17 cellular contexts compared by ENCODE assay signal in genomic region chr3:64913515-64913914, GRCh38.
DNase-seq lines count a peak whose midpoint lies in the region; ATAC-seq and TF ChIP-seq lines count a peak whose summit lies in the region.
"Had no signal": no experiment of that assay in that cellular context is flagged by ENCODE, and none has a peak within 500 bp of the region (broad histone marks: within the 10 kb centered on the region; RNA-seq: fewer than 3 reads in every experiment).

No MANE protein-coding gene starts in this region.

- H2BK120ac ChIP-seq in mesendoderm (ENCODE audit: low read depth, low read length) (no peak overlapping the region), trophoblast cell (ENCODE audit: insufficient read depth, low read length, poor library complexity) (peak overlapping the region; percentile 58)

- peaks cover 0 to 18% (median 10%) of the 10 kb centered on the region in 10 experiments; a peak in 12 of 20 replicates for H3K4me1 ChIP-seq in BLaER1 treated with 17β-estradiol and CSF1 and Interleukin-3, amounts not matched to agents 10 nM and 100 nM
- peaks cover 23% of the 10 kb centered on the region for H3K4me1 ChIP-seq in SJCRH30
- peaks cover 25% of the 10 kb centered on the region for H3K4me1 ChIP-seq in mesendoderm (ENCODE audit: control insufficient read depth, low read depth, low read length)
- H3K4me1 ChIP-seq in trophoblast cell (ENCODE audit: control insufficient read depth in 1 of 2, insufficient read depth in 2 of 2, low read length in 2 of 2): peaks cover 15 to 21% of the 10 kb centered on the region in 2 experiments
- H3K4me1 ChIP-seq in A673 (ENCODE audit: insufficient read depth, low read length, poor library complexity, severe bottlenecking): peaks cover 21% of the 10 kb centered on the region

- H3K79me2 ChIP-seq in mesendoderm (ENCODE audit: control insufficient read depth, insufficient read depth, low read length) (no peaks in the 10 kb centered on the region), trophoblast cell (ENCODE audit: control insufficient read depth, insufficient read depth, low read length, poor library complexity) (no peaks in the 10 kb centered on the region)

- POLR2A ChIA-PET in A673 (lab: Charles Lee; ENCODE audit: low non-redundant PET): no interaction called here

- no CpG with 5 or more reads among the region's 4 CpGs for WGBS in mesendoderm (ENCODE audit: extremely low coverage, insufficient coverage, low lambda C conversion rate)
- WGBS in trophoblast cell (ENCODE audit: extremely low coverage, insufficient coverage, insufficient read length): no CpG with 5 or more reads among the region's 4 CpGs

- CTCF ChIA-PET in A673 (lab: Charles Lee): no interaction called here

- H3K79me1 ChIP-seq in mesendoderm (ENCODE audit: low read length) (no peaks in the 10 kb centered on the region), trophoblast cell (ENCODE audit: low read length) (peaks cover 20% of the 10 kb centered on the region)

- no peak for TF ChIP-seq CTCF in A673 (conservative IDR thresholded peaks at IDR 0.05; ENCODE audit: low read depth, low read length)

- intact Hi-C loops in left colon (cut with DNase I, micrococcal nuclease) (no loop called here), A673 (cut with micrococcal nuclease; ENCODE audit: unreplicated experiment) (no loop called here)

- H4K20me1 ChIP-seq in BLaER1 treated with 17β-estradiol and CSF1 and Interleukin-3, amounts not matched to agents 10 nM and 100 nM: no peaks in the 10 kb centered on the region

- no peak overlapping the region for H3K23ac ChIP-seq in mesendoderm (ENCODE audit: low read length)
- no peak overlapping the region for H3K23ac ChIP-seq in trophoblast cell (ENCODE audit: low read length)

- H4K5ac ChIP-seq in mesendoderm (ENCODE audit: low read length): no peak overlapping the region

- H3K9me3 ChIP-seq in BLaER1 treated with 17β-estradiol and CSF1 and Interleukin-3, amounts not matched to agents 10 nM and 100 nM (replicated peaks in 1 of 11): peaks cover 11 to 18% (median 16%) of the 10 kb centered on the region in 11 experiments
- no peaks in the 10 kb centered on the region for H3K9me3 ChIP-seq in SJCRH30 (replicated peaks)
- no peaks in the 10 kb centered on the region for H3K9me3 ChIP-seq in trophoblast cell (ENCODE audit: insufficient read depth, low read depth, low read length)
- H3K9me3 ChIP-seq in A673 (ENCODE audit: low read depth, low read length, poor library complexity, severe bottlenecking): no peaks in the 10 kb centered on the region
- H3K9me3 ChIP-seq: Caco-2 had no signal

- H4K91ac ChIP-seq in trophoblast cell (ENCODE audit: low read depth, low read length): no peak overlapping the region

- no peak overlapping the region for H3K14ac ChIP-seq in trophoblast cell (ENCODE audit: low read length)

- ATAC-seq in GM18873 (IDR thresholded peaks at IDR 0.05; ENCODE audit: low FRiP score, unreplicated experiment) (no peak), left colon (no peak), HG03039 (IDR thresholded peaks at IDR 0.05; ENCODE audit: unreplicated experiment) (no peak)
- ATAC-seq: CD8-positive, alpha-beta T cell had no signal

- H2BK12ac ChIP-seq in trophoblast cell (ENCODE audit: low read length): peak overlapping the region; percentile 87

- peak overlapping the region; percentile 87 for H2BK15ac ChIP-seq in mesendoderm (replicated peaks; ENCODE audit: low read depth)

- H4K8ac ChIP-seq in mesendoderm (ENCODE audit: low read depth, low read length) (no peak overlapping the region), trophoblast cell (ENCODE audit: low read depth, low read length) (no peak overlapping the region)

- BruUV-seq in A673 (replicated peaks; lab: Mats Ljungman, UMichigan): no TSS peak

- H2BK5ac ChIP-seq in mesendoderm (ENCODE audit: low read length) (no peak overlapping the region), trophoblast cell (ENCODE audit: low read depth, low read length, poor library complexity) (no peak overlapping the region)

- H3K9ac ChIP-seq in BLaER1 treated with 17β-estradiol and CSF1 and Interleukin-3, amounts not matched to agents 10 nM and 100 nM: no peak overlapping the region
- H3K9ac ChIP-seq in mesendoderm (ENCODE audit: low read length) (no peak overlapping the region), trophoblast cell (ENCODE audit: low read length) (no peak overlapping the region)

- no peaks in the 10 kb centered on the region for H3K36me3 ChIP-seq in BLaER1 treated with 17β-estradiol and CSF1 and Interleukin-3, amounts not matched to agents 10 nM and 100 nM
- no peaks in the 10 kb centered on the region for H3K36me3 ChIP-seq in SJCRH30
- no peaks in the 10 kb centered on the region for H3K36me3 ChIP-seq in mesendoderm (ENCODE audit: control insufficient read depth, insufficient read depth, low read length)
- no peaks in the 10 kb centered on the region for H3K36me3 ChIP-seq in trophoblast cell (ENCODE audit: control insufficient read depth in 1 of 2, insufficient read depth in 2 of 2, low read length in 2 of 2)
- H3K36me3 ChIP-seq in A673 (ENCODE audit: insufficient read depth, low read length, poor library complexity, severe bottlenecking): no peaks in the 10 kb centered on the region

- H3K27ac ChIP-seq in BLaER1 treated with 17β-estradiol and CSF1 and Interleukin-3, amounts not matched to agents 10 nM and 100 nM: no peak overlapping the region
- H3K27ac ChIP-seq in SJCRH30 (peak overlapping the region; percentile 32; the same call in 1 of the 2 replicates), mesendoderm (ENCODE audit: low read depth, low read length) (no peak overlapping the region), trophoblast cell (ENCODE audit: low read depth, low read length) (no peak overlapping the region), A673 (ENCODE audit: low read depth, low read length, poor library complexity, severe bottlenecking) (no peak overlapping the region)
- H3K27ac ChIP-seq: C4-2B had no signal

- H3K18ac ChIP-seq in mesendoderm (ENCODE audit: low read length): peak overlapping the region; percentile 45
- H3K18ac ChIP-seq in trophoblast cell (ENCODE audit: low read length): no peak overlapping the region

- H3K4me3 ChIP-seq in BLaER1 treated with 17β-estradiol and CSF1 and Interleukin-3, amounts not matched to agents 10 nM and 100 nM: no peak overlapping the region
- H3K4me3 ChIP-seq in SJCRH30 (no peak overlapping the region), mesendoderm (ENCODE audit: low read length) (no peak overlapping the region), trophoblast cell (ENCODE audit: low read depth, low read length) (no peak overlapping the region), A673 (ENCODE audit: low read depth, low read length, poor library complexity, severe bottlenecking) (no peak overlapping the region)

- H4K12ac ChIP-seq in trophoblast cell (ENCODE audit: low read depth, low read length): no peak overlapping the region

- DNase-seq in SJCRH30 (peak; percentile 28 to 71), mesendoderm (no peak), trophoblast cell (no peak), left colon (no peak), A673 (ENCODE audit: low spot score) (no peak)
- DNase-seq: 8988T; AML-193; Caco-2; Calu3; CD4-positive, alpha-beta T cell; CD8-positive, alpha-beta T cell; DMS79 treated with DMSO at 0.1 percent for 48 hours; GF-D8 had no signal

- H3K4ac ChIP-seq in mesendoderm (ENCODE audit: low read depth, low read length) (no peak overlapping the region), trophoblast cell (ENCODE audit: low read depth, low read length) (no peak overlapping the region)

- H3K56ac ChIP-seq in mesendoderm (ENCODE audit: low read length): no peak overlapping the region

- H3K4me2 ChIP-seq in BLaER1 treated with 17β-estradiol and CSF1 and Interleukin-3, amounts not matched to agents 10 nM and 100 nM: peak overlapping the region in 6 of 11 experiments; percentile 28 to 53 (median 38); a peak in 7 of 22 replicates
- H3K4me2 ChIP-seq in mesendoderm (ENCODE audit: low read length) (no peak overlapping the region), trophoblast cell (ENCODE audit: low read length) (no peak overlapping the region)

- H2AK5ac ChIP-seq in mesendoderm (ENCODE audit: low read length) (no peak overlapping the region), trophoblast cell (ENCODE audit: low read length) (no peak overlapping the region)

- no peaks in the 10 kb centered on the region for H3K27me3 ChIP-seq in BLaER1 treated with 17β-estradiol and CSF1 and Interleukin-3, amounts not matched to agents 10 nM and 100 nM
- no peaks in the 10 kb centered on the region for H3K27me3 ChIP-seq in SJCRH30
- H3K27me3 ChIP-seq in mesendoderm (ENCODE audit: insufficient read depth, low read length, poor library complexity): no peaks in the 10 kb centered on the region
- no peaks in the 10 kb centered on the region for H3K27me3 ChIP-seq in trophoblast cell (ENCODE audit: insufficient read depth, low read length)
- H3K27me3 ChIP-seq in A673 (replicated peaks; ENCODE audit: insufficient read depth, low read depth, low read length, poor library complexity): no peaks in the 10 kb centered on the region

- no peak overlapping the region for H2AFZ ChIP-seq in trophoblast cell (ENCODE audit: insufficient read depth, low read length, poor library complexity)

Comparison
In these comparisons a context has a peak if more than half of its experiments do, and no peak if none do; other contexts are left out.
1. H3K4me2 ChIP-seq: peak in BLaER1 treated with 17β-estradiol and CSF1 and Interleukin-3, amounts not matched to agents 10 nM and 100 nM (6 of 11); none in mesendoderm (single experiment) and trophoblast cell (single experiment).
2. DNase-seq: peak in SJCRH30 (2 of 2); none in mesendoderm (single experiment), trophoblast cell (0 of 2), left colon (0 of 2) and A673 (single experiment).